ENCODE assay signal across 30 cellular contexts in the genomic region with DNA sequence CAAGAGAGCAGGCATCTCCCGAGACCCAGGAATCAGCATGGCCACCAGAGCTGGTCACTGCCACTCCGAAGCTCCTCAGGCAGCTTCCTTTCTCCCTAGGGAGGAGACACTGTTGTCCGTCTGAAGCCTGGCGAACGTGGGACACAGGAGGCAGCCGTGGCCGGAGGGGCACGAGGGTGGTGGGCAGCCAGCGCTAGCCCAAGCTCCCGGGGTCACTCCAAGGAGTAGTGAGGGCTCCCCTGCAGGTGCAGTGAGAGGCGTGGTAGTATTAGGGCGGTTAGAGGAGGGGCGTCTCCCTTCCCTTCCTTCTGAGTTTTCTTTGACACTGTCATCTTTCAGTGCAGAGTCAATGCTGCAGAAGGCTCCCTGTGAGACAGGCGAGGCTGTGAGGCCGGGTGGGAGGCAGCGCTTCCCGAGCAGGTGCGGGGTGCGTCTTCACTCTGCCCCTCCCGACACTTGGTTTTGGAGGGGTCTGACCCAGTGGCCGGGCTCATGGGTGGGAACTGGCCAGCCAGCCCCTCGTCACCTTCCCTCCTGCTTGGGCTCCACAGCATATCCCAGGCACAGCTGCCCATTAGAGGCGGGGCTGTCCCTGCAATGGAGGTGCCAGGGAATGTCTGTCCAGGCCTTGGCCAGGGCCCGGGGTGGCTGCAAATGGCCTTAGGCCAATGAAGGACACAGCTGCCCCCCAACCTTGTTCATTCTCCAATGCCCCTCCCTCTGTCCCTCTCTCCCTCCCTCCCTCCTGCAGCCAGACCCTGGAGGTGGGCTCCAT.
"Had no signal": no experiment of that assay in that cellular context is flagged by ENCODE, and none has a peak within 500 bp of the region (broad histone marks: within the 10 kb centered on the region; RNA-seq: fewer than 3 reads in every experiment).

No MANE protein-coding gene starts in this region.

- H3K27ac ChIP-seq: adrenal gland, brain microvascular endothelial cell, foreskin keratinocyte, ovary, prostate gland, WERI-Rb-1 had no signal

- DNase-seq: activated CD4-positive, alpha-beta memory T cell treated with anti-CD3 and anti-CD28 coated beads for 36 hours; activated CD4-positive, alpha-beta T cell treated with anti-CD3 and anti-CD28 coated beads, Interleukin-2, amount 10 ng/mL, durations not matched to agents 24 days and 14 days; activated CD8-positive, alpha-beta memory T cell treated with anti-CD3 and anti-CD28 coated beads, Interleukin-2, amount 50 U/mL, for 4 hours; activated effector memory CD4-positive, alpha-beta T cell treated with anti-CD3 and anti-CD28 coated beads, Interleukin-2, amount 50 U/mL, for 16 hours; activated naive CD4-positive, alpha-beta T cell treated with anti-CD3 and anti-CD28 coated beads for 36 hours; activated naive CD8-positive, alpha-beta T cell treated with anti-CD3 and anti-CD28 coated beads for 36 hours; activated T-cell treated with anti-CD3 and anti-CD28 coated beads, Interleukin-2, amount 50 U/mL, for 1 hour; adrenal gland; aorta; brain microvascular endothelial cell; endodermal cell; foreskin keratinocyte; kidney glomerular epithelial cell; mammary epithelial cell; naive B cell; nephron progenitor cell; ovary; stimulated activated CD4-positive, alpha-beta T cell treated with anti-CD3 and anti-CD28 coated beads, Interleukin-1b, Interleukin-23, amount 100 ng/mL, for 48 hours; stimulated activated CD4-positive, alpha-beta T cell treated with anti-CD3 and anti-CD28 coated beads, Interleukin-4, amount 100 ng/mL, for 4 hours; stimulated activated CD8-positive, alpha-beta memory T cell treated with anti-CD3 and anti-CD28 coated beads, Interleukin-4, amount 100 ng/mL, for 48 hours; stimulated activated naive CD8-positive, alpha-beta T cell treated with anti-CD3 and anti-CD28 coated beads, Interleukin-15, amount 100 ng/mL, for 72 hours; T-helper 17 cell; T1000; WERI-Rb-1 had no signal

- H3K4me3 ChIP-seq: adrenal gland, ovary, prostate gland, smooth muscle cell, tibial nerve had no signal

- H3K27me3 ChIP-seq: brain microvascular endothelial cell, foreskin keratinocyte, ovary had no signal

- ATAC-seq: activated CD4-positive, CD25-positive, alpha-beta regulatory T cell treated with anti-CD3 and anti-CD28 coated beads, Interleukin-2, amount 50 U/mL, for 24 hours; esophagus mucosa; foreskin keratinocyte; stimulated activated memory B cell treated with anti-CD40 and anti-IgM and Interleukin-4, amounts not matched to agents 10 μg/mL and 1 μg/mL and 100 μg/mL, for 72 hours; stimulated activated naive CD8-positive, alpha-beta T cell treated with anti-CD3 and anti-CD28 coated beads, Interleukin-15, amount 100 ng/mL, for 72 hours; T-helper 17 cell had no signal

- H3K9me3 ChIP-seq: adrenal gland, ovary, prostate gland, tibial nerve had no signal

- H3K36me3 ChIP-seq: adrenal gland, brain microvascular endothelial cell, ovary, prostate gland, tibial nerve, WERI-Rb-1 had no signal

- H3K4me1 ChIP-seq: adrenal gland, foreskin keratinocyte, prostate gland had no signal
